In the genomic region with DNA sequence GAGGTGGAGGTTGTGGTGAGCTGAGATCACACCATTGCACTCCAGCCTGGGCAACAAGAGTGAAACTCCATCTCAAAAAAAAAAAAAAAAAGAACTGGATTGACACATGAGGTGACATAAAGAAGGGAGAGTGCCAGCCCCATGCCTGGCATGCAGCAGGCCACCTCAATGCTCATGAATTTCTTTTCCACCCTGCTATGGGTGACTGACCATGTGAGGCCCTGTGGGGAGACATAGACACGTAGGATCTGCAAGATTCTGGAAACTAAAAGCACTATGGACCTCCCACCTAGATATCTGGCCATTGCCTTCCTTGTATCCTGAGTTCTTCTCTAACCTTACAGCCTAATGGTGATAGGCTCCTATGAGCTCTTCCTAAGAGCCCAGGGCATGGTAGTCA, we compare ENCODE assay signal across 17 cellular contexts. TPM values are rescaled to one million over a fixed set of nuclear protein-coding genes. Genes with fewer than 3 reads are reported as not detected.
DNase-seq lines count a peak whose midpoint lies in the region; ATAC-seq and TF ChIP-seq lines count a peak whose summit lies in the region.
"Had no signal": no experiment of that assay in that cellular context is flagged by ENCODE, and none has a peak within 500 bp of the region (broad histone marks: within the 10 kb centered on the region; RNA-seq: fewer than 3 reads in every experiment).

No MANE protein-coding gene starts in this region.

- peak overlapping the region; percentile 55 for H3K27ac Mint-ChIP-seq in neural crest cell (ENCODE audit: unreplicated experiment)
- H3K27ac Mint-ChIP-seq: CD14-positive monocyte had no signal

- DNase-seq in glomerular visceral epithelial cell (ENCODE audit: extremely low spot score) (peak; percentile 72), neural crest cell (ENCODE audit: low read depth, low spot score) (no peak), foreskin melanocyte (no peak), COLO829 (ENCODE audit: low spot score) (no peak)
- DNase-seq: 8988T; ACHN; BE2C; C1 segment of cervical spinal cord; Caco-2; Calu3; CD4-positive, alpha-beta memory T cell; CD4-positive, CD25-positive, alpha-beta regulatory T cell; CD8-positive, alpha-beta memory T cell; DMS79 treated with DMSO at 0.1 percent for 48 hours; GF-D8 had no signal

- no peaks in the 10 kb centered on the region for H3K9me3 Mint-ChIP-seq in neural crest cell
- H3K9me3 Mint-ChIP-seq: CD4-positive, CD25-positive, alpha-beta regulatory T cell; CD8-positive, alpha-beta memory T cell had no signal

- ATAC-seq in HG03280 (IDR thresholded peaks at IDR 0.05; ENCODE audit: unreplicated experiment), result no peak

- peaks cover 6% of the 10 kb centered on the region for H3K27me3 Mint-ChIP-seq in neural crest cell (ENCODE audit: low read depth)
- H3K27me3 Mint-ChIP-seq: CD4-positive, alpha-beta memory T cell had no signal

- H3K36me3 Mint-ChIP-seq in neural crest cell (ENCODE audit: low read depth), result no peaks in the 10 kb centered on the region
- H3K36me3 Mint-ChIP-seq: CD14-positive monocyte; CD4-positive, CD25-positive, alpha-beta regulatory T cell had no signal

- TF ChIP-seq CTCF in neural crest cell (conservative IDR thresholded peaks at IDR 0.05), result no peak

- H3K4me3 Mint-ChIP-seq in neural crest cell, result no peak overlapping the region
- H3K4me3 Mint-ChIP-seq: CD4-positive, alpha-beta memory T cell; CD4-positive, CD25-positive, alpha-beta regulatory T cell; CD8-positive, alpha-beta memory T cell had no signal

- peaks cover 22% of the 10 kb centered on the region for H3K4me1 Mint-ChIP-seq in neural crest cell

RNA-seq across cellular contexts. Expression of a gene that starts 5.6 kb away (rescaled TPM):
- total RNA-seq in neural crest cell, result 73.9 and 77.1 TPM in 2 replicates
